18 cellular contexts compared by ENCODE assay signal in the genomic region with DNA sequence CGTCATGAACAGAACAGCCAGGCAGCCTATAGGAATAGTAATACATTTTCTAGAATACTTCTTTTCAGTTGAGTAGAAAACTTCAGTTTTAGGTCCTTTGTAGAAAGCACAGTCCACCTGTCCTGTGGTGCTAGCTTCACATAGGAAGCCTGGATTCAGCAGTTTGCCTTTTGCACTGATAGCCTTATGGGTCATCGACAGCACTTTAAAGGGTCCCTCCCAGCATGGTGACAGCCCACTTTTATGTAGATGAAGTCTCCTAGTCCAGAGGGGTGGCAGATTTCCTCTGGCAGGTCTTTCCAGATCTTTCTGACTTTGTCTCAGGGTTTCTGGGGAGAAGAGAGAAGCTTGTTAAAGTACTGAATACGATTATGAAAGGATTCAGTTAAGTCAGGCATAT.
DNase-seq lines count a peak whose midpoint lies in the region; ATAC-seq and TF ChIP-seq lines count a peak whose summit lies in the region.
"Had no signal": no experiment of that assay in that cellular context is flagged by ENCODE, and none has a peak within 500 bp of the region (broad histone marks: within the 10 kb centered on the region; RNA-seq: fewer than 3 reads in every experiment).

No MANE protein-coding gene starts in this region.

- peak overlapping the region; percentile 36 for H2BK15ac ChIP-seq in mesendoderm (replicated peaks; ENCODE audit: low read depth)

- CTCF ChIA-PET in WTC11 (lab: Charles Lee) = interaction anchor here (0.7 to 1.7 kb wide), 2 partner anchors 17 to 531 kb away, joined by 4 read pairs; no protein-coding TSS in a partner anchor

- H3K4me1 Mint-ChIP-seq in WTC11 = peaks cover 6% of the 10 kb centered on the region
- H3K4me1 Mint-ChIP-seq: IgD-negative memory B cell had no signal

- H2BK5ac ChIP-seq in mesendoderm (ENCODE audit: low read length) = no peak overlapping the region

- no peaks in the 10 kb centered on the region for H3K79me1 ChIP-seq in mesendoderm (ENCODE audit: low read length)

- H3K4me3 Mint-ChIP-seq in WTC11 = no peak overlapping the region
- H3K4me3 Mint-ChIP-seq: CD4-positive, alpha-beta T cell; H9; IgD-negative memory B cell had no signal

- peaks cover 100% of the 10 kb centered on the region for H3K27me3 Mint-ChIP-seq in WTC11 (ENCODE audit: low read depth)
- H3K27me3 Mint-ChIP-seq: CD4-positive, alpha-beta T cell had no signal

- no CpG with 5 or more reads among the region's 3 CpGs for WGBS in mesendoderm (ENCODE audit: extremely low coverage, insufficient coverage, low lambda C conversion rate)

- no peak overlapping the region for H3K27ac Mint-ChIP-seq in WTC11
- H3K27ac Mint-ChIP-seq: CD4-positive, alpha-beta T cell; H9; IgD-negative memory B cell had no signal

- TF ChIP-seq CTCF in WTC11 (IDR thresholded peaks at IDR 0.05) = no peak

- ATAC-seq in WTC11 (peak; percentile 28; the same call in 1 of the 2 replicates), GM21528 (IDR thresholded peaks at IDR 0.05; ENCODE audit: low FRiP score, unreplicated experiment) (no peak)
- ATAC-seq: A549, HepG2 had no signal

- H3K4ac ChIP-seq in mesendoderm (ENCODE audit: low read depth, low read length) = peak overlapping the region; percentile 16

- H3K27me3 ChIP-seq in mesendoderm (ENCODE audit: insufficient read depth, low read length, poor library complexity) (no peaks in the 10 kb centered on the region), H7 (ENCODE audit: control insufficient read depth, insufficient read depth, low read length) (peaks cover 83% of the 10 kb centered on the region)

- no peak overlapping the region for H3K56ac ChIP-seq in mesendoderm (ENCODE audit: low read length)

- no peaks in the 10 kb centered on the region for H3K36me3 Mint-ChIP-seq in WTC11
- H3K36me3 Mint-ChIP-seq: IgD-negative memory B cell had no signal

- H3K9me3 Mint-ChIP-seq in WTC11 = no peaks in the 10 kb centered on the region
- H3K9me3 Mint-ChIP-seq: CD4-positive, alpha-beta T cell had no signal

- no peak overlapping the region for H3K4me3 ChIP-seq in mesendoderm (ENCODE audit: low read length)
- H3K4me3 ChIP-seq in H7 (ENCODE audit: insufficient read depth, low read depth, low read length) = no peak overlapping the region
- H3K4me3 ChIP-seq: A549 had no signal

- no peak overlapping the region for H2BK120ac ChIP-seq in mesendoderm (ENCODE audit: low read depth, low read length)

- no peaks in the 10 kb centered on the region for H3K4me1 ChIP-seq in mesendoderm (ENCODE audit: control insufficient read depth, low read depth, low read length)
- H3K4me1 ChIP-seq: A549, Caco-2 had no signal

- DNase-seq in NCI-H82 (lab: John Stamatoyannopoulos, UW) = peak; percentile 30
- no peak for DNase-seq in NCI-H82 treated with DMSO at 0.1 percent for 48 hours (lab: John Stamatoyannopoulos, UW; ENCODE audit: unreplicated experiment)
- DNase-seq in WTC11 (ENCODE audit: low spot score) = no peak
- peak; percentile 61 for DNase-seq in mesendoderm
- no peak for DNase-seq in NCI-H2196 treated with DMSO at 0.1 percent for 48 hours (lab: John Stamatoyannopoulos, UW; ENCODE audit: unreplicated experiment)
- no peak for DNase-seq in H7
- DNase-seq: AML-193; Caco-2; CD4-positive, alpha-beta T cell; GDM1; GOT3; H9 had no signal

- H3K36me3 ChIP-seq in mesendoderm (ENCODE audit: control insufficient read depth, insufficient read depth, low read length) (no peaks in the 10 kb centered on the region), H7 (replicated peaks; ENCODE audit: control insufficient read depth, insufficient read depth, low read length) (no peaks in the 10 kb centered on the region)

- POLR2A ChIA-PET in WTC11 (lab: Charles Lee) = no interaction called here

- no peaks in the 10 kb centered on the region for H3K79me2 ChIP-seq in mesendoderm (ENCODE audit: control insufficient read depth, insufficient read depth, low read length)

- H2AK5ac ChIP-seq in mesendoderm (ENCODE audit: low read length) = no peak overlapping the region

- no peak overlapping the region for H3K23ac ChIP-seq in mesendoderm (ENCODE audit: low read length)

- no peak overlapping the region for H4K8ac ChIP-seq in mesendoderm (ENCODE audit: low read depth, low read length)

- H4K5ac ChIP-seq in mesendoderm (ENCODE audit: low read length) = no peak overlapping the region

- no peak overlapping the region for H3K4me2 ChIP-seq in mesendoderm (ENCODE audit: low read length)
- H3K4me2 ChIP-seq: A549 had no signal

- no peak overlapping the region for H3K27ac ChIP-seq in mesendoderm (ENCODE audit: low read depth, low read length)
- H3K27ac ChIP-seq: 22Rv1, A549, C4-2B had no signal

- H3K9ac ChIP-seq in mesendoderm (ENCODE audit: low read length) = no peak overlapping the region

- H3K18ac ChIP-seq in mesendoderm (ENCODE audit: low read length) = peak overlapping the region; percentile 22

TF ChIP-seq in WTC11, 78 proteins besides CTCF, POLR2A, EP300 and RAD21:
- TF ChIP-seq, protein P1, sequence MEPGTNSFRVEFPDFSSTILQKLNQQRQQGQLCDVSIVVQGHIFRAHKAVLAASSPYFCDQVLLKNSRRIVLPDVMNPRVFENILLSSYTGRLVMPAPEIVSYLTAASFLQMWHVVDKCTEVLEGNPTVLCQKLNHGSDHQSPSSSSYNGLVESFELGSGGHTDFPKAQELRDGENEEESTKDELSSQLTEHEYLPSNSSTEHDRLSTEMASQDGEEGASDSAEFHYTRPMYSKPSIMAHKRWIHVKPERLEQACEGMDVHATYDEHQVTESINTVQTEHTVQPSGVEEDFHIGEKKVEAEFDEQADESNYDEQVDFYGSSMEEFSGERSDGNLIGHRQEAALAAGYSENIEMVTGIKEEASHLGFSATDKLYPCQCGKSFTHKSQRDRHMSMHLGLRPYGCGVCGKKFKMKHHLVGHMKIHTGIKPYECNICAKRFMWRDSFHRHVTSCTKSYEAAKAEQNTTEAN (CRISPR knock-in tag; IDR thresholded peaks at IDR 0.05) = no peak
- TF ChIP-seq RELA (CRISPR knock-in tag; IDR thresholded peaks at IDR 0.05; ENCODE audit: borderline replicate concordance) = no peak
- TF ChIP-seq, protein P2, sequence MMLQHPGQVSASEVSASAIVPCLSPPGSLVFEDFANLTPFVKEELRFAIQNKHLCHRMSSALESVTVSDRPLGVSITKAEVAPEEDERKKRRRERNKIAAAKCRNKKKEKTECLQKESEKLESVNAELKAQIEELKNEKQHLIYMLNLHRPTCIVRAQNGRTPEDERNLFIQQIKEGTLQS (CRISPR knock-in tag; conservative IDR thresholded peaks at IDR 0.05) = no peak
- TF ChIP-seq, protein P3, sequence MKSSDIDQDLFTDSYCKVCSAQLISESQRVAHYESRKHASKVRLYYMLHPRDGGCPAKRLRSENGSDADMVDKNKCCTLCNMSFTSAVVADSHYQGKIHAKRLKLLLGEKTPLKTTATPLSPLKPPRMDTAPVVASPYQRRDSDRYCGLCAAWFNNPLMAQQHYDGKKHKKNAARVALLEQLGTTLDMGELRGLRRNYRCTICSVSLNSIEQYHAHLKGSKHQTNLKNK (CRISPR knock-in tag; IDR thresholded peaks at IDR 0.05) = no peak
- TF ChIP-seq, protein P4, sequence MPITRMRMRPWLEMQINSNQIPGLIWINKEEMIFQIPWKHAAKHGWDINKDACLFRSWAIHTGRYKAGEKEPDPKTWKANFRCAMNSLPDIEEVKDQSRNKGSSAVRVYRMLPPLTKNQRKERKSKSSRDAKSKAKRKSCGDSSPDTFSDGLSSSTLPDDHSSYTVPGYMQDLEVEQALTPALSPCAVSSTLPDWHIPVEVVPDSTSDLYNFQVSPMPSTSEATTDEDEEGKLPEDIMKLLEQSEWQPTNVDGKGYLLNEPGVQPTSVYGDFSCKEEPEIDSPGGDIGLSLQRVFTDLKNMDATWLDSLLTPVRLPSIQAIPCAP (CRISPR knock-in tag; IDR thresholded peaks at IDR 0.05) = no peak
- no peak for TF ChIP-seq ZNF671 (CRISPR knock-in tag; IDR thresholded peaks at IDR 0.05)
- no peak for TF ChIP-seq ZBTB21 (CRISPR knock-in tag; IDR thresholded peaks at IDR 0.05; ENCODE audit: borderline replicate concordance)
- TF ChIP-seq ATF1 (CRISPR knock-in tag; IDR thresholded peaks at IDR 0.05) = no peak
- no peak for TF ChIP-seq FOXP1 (CRISPR knock-in tag; IDR thresholded peaks at IDR 0.05; ENCODE audit: borderline replicate concordance)
- TF ChIP-seq, protein P5, sequence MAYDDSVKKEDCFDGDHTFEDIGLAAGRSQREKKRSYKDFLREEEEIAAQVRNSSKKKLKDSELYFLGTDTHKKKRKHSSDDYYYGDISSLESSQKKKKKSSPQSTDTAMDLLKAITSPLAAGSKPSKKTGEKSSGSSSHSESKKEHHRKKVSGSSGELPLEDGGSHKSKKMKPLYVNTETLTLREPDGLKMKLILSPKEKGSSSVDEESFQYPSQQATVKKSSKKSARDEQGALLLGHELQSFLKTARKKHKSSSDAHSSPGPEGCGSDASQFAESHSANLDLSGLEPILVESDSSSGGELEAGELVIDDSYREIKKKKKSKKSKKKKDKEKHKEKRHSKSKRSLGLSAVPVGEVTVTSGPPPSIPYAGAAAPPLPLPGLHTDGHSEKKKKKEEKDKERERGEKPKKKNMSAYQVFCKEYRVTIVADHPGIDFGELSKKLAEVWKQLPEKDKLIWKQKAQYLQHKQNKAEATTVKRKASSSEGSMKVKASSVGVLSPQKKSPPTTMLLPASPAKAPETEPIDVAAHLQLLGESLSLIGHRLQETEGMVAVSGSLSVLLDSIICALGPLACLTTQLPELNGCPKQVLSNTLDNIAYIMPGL (CRISPR knock-in tag; IDR thresholded peaks at IDR 0.05) = no peak
- TF ChIP-seq MYBL2 (CRISPR knock-in tag; IDR thresholded peaks at IDR 0.05) = no peak
- TF ChIP-seq, protein P6, sequence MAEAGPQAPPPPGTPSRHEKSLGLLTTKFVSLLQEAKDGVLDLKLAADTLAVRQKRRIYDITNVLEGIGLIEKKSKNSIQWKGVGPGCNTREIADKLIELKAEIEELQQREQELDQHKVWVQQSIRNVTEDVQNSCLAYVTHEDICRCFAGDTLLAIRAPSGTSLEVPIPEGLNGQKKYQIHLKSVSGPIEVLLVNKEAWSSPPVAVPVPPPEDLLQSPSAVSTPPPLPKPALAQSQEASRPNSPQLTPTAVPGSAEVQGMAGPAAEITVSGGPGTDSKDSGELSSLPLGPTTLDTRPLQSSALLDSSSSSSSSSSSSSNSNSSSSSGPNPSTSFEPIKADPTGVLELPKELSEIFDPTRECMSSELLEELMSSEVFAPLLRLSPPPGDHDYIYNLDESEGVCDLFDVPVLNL (CRISPR knock-in tag; IDR thresholded peaks at IDR 0.05; ENCODE audit: borderline replicate concordance, low read depth) = no peak
- TF ChIP-seq, protein P7, sequence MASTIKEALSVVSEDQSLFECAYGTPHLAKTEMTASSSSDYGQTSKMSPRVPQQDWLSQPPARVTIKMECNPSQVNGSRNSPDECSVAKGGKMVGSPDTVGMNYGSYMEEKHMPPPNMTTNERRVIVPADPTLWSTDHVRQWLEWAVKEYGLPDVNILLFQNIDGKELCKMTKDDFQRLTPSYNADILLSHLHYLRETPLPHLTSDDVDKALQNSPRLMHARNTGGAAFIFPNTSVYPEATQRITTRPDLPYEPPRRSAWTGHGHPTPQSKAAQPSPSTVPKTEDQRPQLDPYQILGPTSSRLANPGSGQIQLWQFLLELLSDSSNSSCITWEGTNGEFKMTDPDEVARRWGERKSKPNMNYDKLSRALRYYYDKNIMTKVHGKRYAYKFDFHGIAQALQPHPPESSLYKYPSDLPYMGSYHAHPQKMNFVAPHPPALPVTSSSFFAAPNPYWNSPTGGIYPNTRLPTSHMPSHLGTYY (CRISPR knock-in tag; IDR thresholded peaks at IDR 0.05) = no peak

Comparison
In these comparisons a context has a peak if more than half of its experiments do, and no peak if none do; other contexts are left out.
1. DNase-seq: peak in NCI-H82 (single experiment) and mesendoderm (single experiment); none in NCI-H82 treated with DMSO at 0.1 percent for 48 hours (single experiment), WTC11 (single experiment), NCI-H2196 treated with DMSO at 0.1 percent for 48 hours (single experiment) and H7 (single experiment).